In genomic region chr9:35116539-35116897, GRCh38 we compare ENCODE assay signal across 8 cellular contexts. TPM values are rescaled to one million over a fixed set of nuclear protein-coding genes. Genes with fewer than 3 reads are reported as not detected.
DNase-seq lines count a peak whose midpoint lies in the region; ATAC-seq and TF ChIP-seq lines count a peak whose summit lies in the region.

No MANE protein-coding gene starts in this region.

- TF ChIP-seq CTCF in activated B cell treated with CpG ODN at 0.5 μM for 24 hours (IDR thresholded peaks at IDR 0.05) (no peak), GM20000 (IDR thresholded peaks at IDR 0.05; ENCODE audit: extremely low read depth, missing control alignments) (no peak)

- H3K4me3 Mint-ChIP-seq in activated B cell treated with CpG ODN at 0.5 μM for 24 hours, result peak overlapping the region; percentile 96
- peak overlapping the region; percentile 87 for H3K4me3 Mint-ChIP-seq in stimulated activated effector memory CD8-positive, alpha-beta T cell treated with anti-CD3 and anti-CD28 coated beads, Interleukin-12 subunit alpha, Interleukin-12 subunit beta, amount 100 ng/mL, for 72 hours

- H3K4me3 ChIP-seq in H7 (ENCODE audit: insufficient read depth, low read depth, low read length), result peak overlapping the region; percentile 73
- peak overlapping the region; percentile 58 for H3K4me3 ChIP-seq in right cardiac atrium (ENCODE audit: low read length)

- H3K27ac Mint-ChIP-seq in activated B cell treated with CpG ODN at 0.5 μM for 24 hours, result peak overlapping the region; percentile 94
- peak overlapping the region; percentile 95 for H3K27ac Mint-ChIP-seq in stimulated activated effector memory CD8-positive, alpha-beta T cell treated with anti-CD3 and anti-CD28 coated beads, Interleukin-12 subunit alpha, Interleukin-12 subunit beta, amount 100 ng/mL, for 72 hours

- H3K36me3 ChIP-seq in H7 (replicated peaks; ENCODE audit: control insufficient read depth, insufficient read depth, low read length), result no peaks in the 10 kb centered on the region

- DNase-seq in H7, result no peak
- no peak for DNase-seq in activated B cell treated with CpG ODN at 0.5 μM for 24 hours
- DNase-seq in right cardiac atrium, result no peak
- no peak for DNase-seq in stimulated activated effector memory CD8-positive, alpha-beta T cell treated with anti-CD3 and anti-CD28 coated beads, Interleukin-12 subunit alpha, Interleukin-12 subunit beta, amount 100 ng/mL, for 72 hours (ENCODE audit: low spot score in 2 of 2)
- DNase-seq in medulla oblongata (ENCODE audit: extremely low spot score), result no peak
- no peak for DNase-seq in GM20000 (ENCODE audit: low spot score)
- DNase-seq in UCSD-AML1 (lab: John Stamatoyannopoulos, UW; ENCODE audit: unreplicated experiment), result no peak
- no peak for DNase-seq in COLO668 (lab: John Stamatoyannopoulos, UW; ENCODE audit: unreplicated experiment)

- peaks cover 48% of the 10 kb centered on the region for H3K4me1 Mint-ChIP-seq in activated B cell treated with CpG ODN at 0.5 μM for 24 hours
- peaks cover 51% of the 10 kb centered on the region for H3K4me1 Mint-ChIP-seq in stimulated activated effector memory CD8-positive, alpha-beta T cell treated with anti-CD3 and anti-CD28 coated beads, Interleukin-12 subunit alpha, Interleukin-12 subunit beta, amount 100 ng/mL, for 72 hours

- POLR2A ChIA-PET in activated B cell treated with CpG ODN at 0.5 μM for 24 hours (lab: Charles Lee), result interaction anchor here (1.0 to 3.9 kb wide), 4 partner anchors 14 to 217 kb away, joined by 4 to 47 read pairs (median 24); partner anchors contain the start of genes PIGO, STOML2 and VCP

- no peak for ATAC-seq in activated B cell treated with CpG ODN at 0.5 μM for 24 hours (ENCODE audit: low read depth)
- peak; percentile 0 to 3 for ATAC-seq in right cardiac atrium
- no peak for ATAC-seq in stimulated activated effector memory CD8-positive, alpha-beta T cell treated with anti-CD3 and anti-CD28 coated beads, Interleukin-12 subunit alpha, Interleukin-12 subunit beta, amount 100 ng/mL, for 72 hours

- intact Hi-C loops in activated B cell treated with CpG ODN at 0.5 μM for 24 hours (cut with micrococcal nuclease), result loop anchor here (1.0 to 10.0 kb wide), 17 partner anchors 13 to 1642 kb away; partner anchors contain the start of genes DNAJB5, FAM221B, NOL6 and PIGO
- intact Hi-C loops in right cardiac atrium (cut with DNase I), result loop anchor here (2.0 to 10.0 kb wide), 6 partner anchors 141 to 438 kb away; no protein-coding TSS in a partner anchor

- H3K9me3 ChIP-seq in right cardiac atrium (ENCODE audit: control insufficient read depth, low read length), result no peaks in the 10 kb centered on the region

- H3K4me1 ChIP-seq in right cardiac atrium (ENCODE audit: control insufficient read depth, insufficient read depth, low read length), result peaks cover 4% of the 10 kb centered on the region

- CTCF ChIA-PET in activated B cell treated with CpG ODN at 0.5 μM for 24 hours (lab: Charles Lee), result interaction anchor here (0.6 to 6.8 kb wide), 13 partner anchors 35 to 483 kb away, joined by 3 to 37 read pairs (median 5); partner anchors contain the start of gene UNC13B

- H3K27me3 ChIP-seq in H7 (ENCODE audit: control insufficient read depth, insufficient read depth, low read length), result no peaks in the 10 kb centered on the region
- H3K27me3 ChIP-seq in right cardiac atrium (ENCODE audit: control insufficient read depth, insufficient read depth), result no peaks in the 10 kb centered on the region

- H3K9me3 Mint-ChIP-seq in activated B cell treated with CpG ODN at 0.5 μM for 24 hours, result no peaks in the 10 kb centered on the region
- H3K9me3 Mint-ChIP-seq in stimulated activated effector memory CD8-positive, alpha-beta T cell treated with anti-CD3 and anti-CD28 coated beads, Interleukin-12 subunit alpha, Interleukin-12 subunit beta, amount 100 ng/mL, for 72 hours, result no peaks in the 10 kb centered on the region

- H3K27me3 Mint-ChIP-seq in activated B cell treated with CpG ODN at 0.5 μM for 24 hours, result no peaks in the 10 kb centered on the region

- H3K36me3 Mint-ChIP-seq in activated B cell treated with CpG ODN at 0.5 μM for 24 hours (ENCODE audit: low read depth), result no peaks in the 10 kb centered on the region
- H3K36me3 Mint-ChIP-seq in stimulated activated effector memory CD8-positive, alpha-beta T cell treated with anti-CD3 and anti-CD28 coated beads, Interleukin-12 subunit alpha, Interleukin-12 subunit beta, amount 100 ng/mL, for 72 hours, result peaks cover 28% of the 10 kb centered on the region

- peak overlapping the region; percentile 51 for H3K27ac ChIP-seq in right cardiac atrium (ENCODE audit: low read length)

- WGBS in right cardiac atrium, result 1% methylated on average over 12 of the region's 12 CpGs

RNA-seq across cellular contexts. Expression of gene ATOSB, which starts 0.9 kb away (rescaled TPM):
- total RNA-seq in H7 (2014; rRNA removed; shearing (Covaris generic)), result 9.4 and 13.9 TPM in 2 replicates
- 6.8 and 7.2 TPM in 2 replicates for total RNA-seq in activated B cell treated with CpG ODN at 0.5 μM for 24 hours
- 10 to 100 TPM; 15.5 to 19.5 (median 16.9) TPM for total RNA-seq in right cardiac atrium
- 14.0 TPM for polyA plus RNA-seq in right cardiac atrium

RNA-seq across cellular contexts. Expression of gene STOML2, which starts 13.6 kb away (rescaled TPM):
- 211 and 244 TPM in 2 replicates for total RNA-seq in H7 (2014; rRNA removed; shearing (Covaris generic))
- total RNA-seq in activated B cell treated with CpG ODN at 0.5 μM for 24 hours, result 108 and 113 TPM in 2 replicates
- 100 to 1,000 TPM; 104 to 117 (median 110) TPM for total RNA-seq in right cardiac atrium
- polyA plus RNA-seq in right cardiac atrium, result 118 TPM

RNA-seq across cellular contexts. Expression of gene PIGO, which starts 20.1 kb away (rescaled TPM):
- total RNA-seq in H7 (2014; rRNA removed; shearing (Covaris generic)), result 29.6 and 29.8 TPM in 2 replicates
- total RNA-seq in activated B cell treated with CpG ODN at 0.5 μM for 24 hours (30.4 and 34.1 TPM in 2 replicates), right cardiac atrium (10 to 100 TPM; 10.2 to 17.6 (median 12.7) TPM)
- polyA plus RNA-seq in right cardiac atrium, result 10.0 TPM

RNA-seq across cellular contexts. Expression of gene FANCG, which starts 36.8 kb away (rescaled TPM):
- 87.1 and 89.6 TPM in 2 replicates for total RNA-seq in H7 (2014; rRNA removed; shearing (Covaris generic))
- 27.4 and 28.8 TPM in 2 replicates for total RNA-seq in activated B cell treated with CpG ODN at 0.5 μM for 24 hours
- 1 to 10 TPM; 2.1 to 8.8 (median 4.6) TPM for total RNA-seq in right cardiac atrium
- 4.7 TPM for polyA plus RNA-seq in right cardiac atrium

RNA-seq across cellular contexts. Expression of gene VCP, which starts 44.1 kb away (rescaled TPM):
- total RNA-seq in H7 (2014; rRNA removed; shearing (Covaris generic)), result 509 and 709 TPM in 2 replicates
- total RNA-seq in activated B cell treated with CpG ODN at 0.5 μM for 24 hours (274 and 296 TPM in 2 replicates), right cardiac atrium (100 to 1,000 TPM; 184 to 224 (median 192) TPM)
- 149 TPM for polyA plus RNA-seq in right cardiac atrium

Comparison
In these comparisons a context has a peak if more than half of its experiments do, and no peak if none do; other contexts are left out.
1. ATAC-seq: peak in right cardiac atrium (2 of 2); none in activated B cell treated with CpG ODN at 0.5 μM for 24 hours (single experiment) and stimulated activated effector memory CD8-positive, alpha-beta T cell treated with anti-CD3 and anti-CD28 coated beads, Interleukin-12 subunit alpha, Interleukin-12 subunit beta, amount 100 ng/mL, for 72 hours (single experiment).